Comparison of ENCODE assay signal across 1 cellular context in the genomic region with DNA sequence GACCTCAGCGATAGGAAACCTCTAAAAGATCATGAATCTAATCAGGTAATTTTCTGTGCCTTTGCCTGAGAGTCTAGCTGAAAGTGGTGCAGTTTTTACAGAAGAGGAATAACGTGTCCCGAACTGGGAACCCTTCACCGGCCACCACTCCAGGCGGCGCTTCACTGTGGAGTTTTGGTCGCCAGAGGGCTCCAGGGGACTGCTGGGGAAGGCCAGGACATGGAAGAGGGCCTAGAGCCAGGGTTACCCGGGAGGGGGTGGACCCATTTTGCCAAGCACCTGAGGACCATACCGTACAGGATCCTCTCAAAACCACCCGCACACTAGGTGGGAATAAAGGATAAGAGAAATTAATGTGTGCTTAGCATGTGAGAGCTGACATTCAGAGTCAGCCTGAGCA.
TF ChIP-seq lines count a peak whose summit lies in the region.
"Not testable (repeated sequence)": the region's sequence is repeated elsewhere in the genome, so short reads cannot be mapped to it uniquely, and the experiment has no call there.

No MANE protein-coding gene starts in this region.

TF ChIP-seq in K562, 482 proteins besides CTCF, POLR2A, EP300 and RAD21:
- TF ChIP-seq NFIC (IDR thresholded peaks at IDR 0.05) (0 out of 2 replicates have a peak, but pooled peaks have one; percentile 19), JUND (tag; IDR thresholded peaks at IDR 0.05; ENCODE audit: borderline replicate concordance, low read depth, low read length) (0 out of 3 replicates have a peak, but pooled peaks have one; percentile 9), RB1 (IDR thresholded peaks at IDR 0.05; ENCODE audit: low read depth) (0 out of 2 replicates have a peak, but pooled peaks have one; percentile 28), MAZ (CRISPR knock-in tag; conservative IDR thresholded peaks at IDR 0.05 in 1 of 2, IDR thresholded peaks at IDR 0.05 in 1 of 2) (peak in 1 of 2 experiments; percentile 70; a peak in 2 of 4 replicates), STAG1 (CRISPR knock-in tag; IDR thresholded peaks at IDR 0.05; ENCODE audit: borderline replicate concordance) (peak; percentile 96), ZFX (CRISPR knock-in tag; IDR thresholded peaks at IDR 0.05) (peak; percentile 48), YY1 (IDR thresholded peaks at IDR 0.05; ENCODE audit: borderline replicate concordance in 1 of 3, control insufficient read depth in 1 of 3, extremely low read depth in 1 of 3, insufficient read depth in 3 of 3, insufficient read length in 1 of 3, insufficient replicate concordance in 2 of 3, low read depth in 1 of 3, low read length in 2 of 3) (peak in 1 of 3 experiments; percentile 12), ARID2 (IDR thresholded peaks at IDR 0.05) (peak; percentile 82; the same call in 1 of the 2 replicates), CC2D1A (IDR thresholded peaks at IDR 0.05) (peak; percentile 81), SMC3 (conservative IDR thresholded peaks at IDR 0.05; ENCODE audit: insufficient read depth, low read depth, low read length) (peak; percentile 82), KLF16 (IDR thresholded peaks at IDR 0.05) (peak; percentile 29; the same call in 1 of the 2 replicates), CREM (IDR thresholded peaks at IDR 0.05; ENCODE audit: low read depth) (0 out of 2 replicates have a peak, but pooled peaks have one; percentile 8), SOX6 (IDR thresholded peaks at IDR 0.05) (peak; percentile 25; the same call in 1 of the 2 replicates)
- not testable (repeated sequence) for TF ChIP-seq JUND (IDR thresholded peaks at IDR 0.05; ENCODE audit: borderline replicate concordance, low read depth, low read length)
- TF ChIP-seq, protein P1, sequence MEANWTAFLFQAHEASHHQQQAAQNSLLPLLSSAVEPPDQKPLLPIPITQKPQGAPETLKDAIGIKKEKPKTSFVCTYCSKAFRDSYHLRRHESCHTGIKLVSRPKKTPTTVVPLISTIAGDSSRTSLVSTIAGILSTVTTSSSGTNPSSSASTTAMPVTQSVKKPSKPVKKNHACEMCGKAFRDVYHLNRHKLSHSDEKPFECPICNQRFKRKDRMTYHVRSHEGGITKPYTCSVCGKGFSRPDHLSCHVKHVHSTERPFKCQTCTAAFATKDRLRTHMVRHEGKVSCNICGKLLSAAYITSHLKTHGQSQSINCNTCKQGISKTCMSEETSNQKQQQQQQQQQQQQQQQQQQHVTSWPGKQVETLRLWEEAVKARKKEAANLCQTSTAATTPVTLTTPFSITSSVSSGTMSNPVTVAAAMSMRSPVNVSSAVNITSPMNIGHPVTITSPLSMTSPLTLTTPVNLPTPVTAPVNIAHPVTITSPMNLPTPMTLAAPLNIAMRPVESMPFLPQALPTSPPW (CRISPR knock-in tag; IDR thresholded peaks at IDR 0.05): 0 out of 2 replicates have a peak, but pooled peaks have one; percentile 13
- TF ChIP-seq, protein P2, sequence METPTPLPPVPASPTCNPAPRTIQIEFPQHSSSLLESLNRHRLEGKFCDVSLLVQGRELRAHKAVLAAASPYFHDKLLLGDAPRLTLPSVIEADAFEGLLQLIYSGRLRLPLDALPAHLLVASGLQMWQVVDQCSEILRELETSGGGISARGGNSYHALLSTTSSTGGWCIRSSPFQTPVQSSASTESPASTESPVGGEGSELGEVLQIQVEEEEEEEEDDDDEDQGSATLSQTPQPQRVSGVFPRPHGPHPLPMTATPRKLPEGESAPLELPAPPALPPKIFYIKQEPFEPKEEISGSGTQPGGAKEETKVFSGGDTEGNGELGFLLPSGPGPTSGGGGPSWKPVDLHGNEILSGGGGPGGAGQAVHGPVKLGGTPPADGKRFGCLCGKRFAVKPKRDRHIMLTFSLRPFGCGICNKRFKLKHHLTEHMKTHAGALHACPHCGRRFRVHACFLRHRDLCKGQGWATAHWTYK (CRISPR knock-in tag; IDR thresholded peaks at IDR 0.05): peak; percentile 57; the same call in 1 of the 2 replicates
- TF ChIP-seq, protein P3, sequence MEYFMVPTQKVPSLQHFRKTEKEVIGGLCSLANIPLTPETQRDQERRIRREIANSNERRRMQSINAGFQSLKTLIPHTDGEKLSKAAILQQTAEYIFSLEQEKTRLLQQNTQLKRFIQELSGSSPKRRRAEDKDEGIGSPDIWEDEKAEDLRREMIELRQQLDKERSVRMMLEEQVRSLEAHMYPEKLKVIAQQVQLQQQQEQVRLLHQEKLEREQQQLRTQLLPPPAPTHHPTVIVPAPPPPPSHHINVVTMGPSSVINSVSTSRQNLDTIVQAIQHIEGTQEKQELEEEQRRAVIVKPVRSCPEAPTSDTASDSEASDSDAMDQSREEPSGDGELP (CRISPR knock-in tag; IDR thresholded peaks at IDR 0.05; ENCODE audit: borderline replicate concordance): peak; percentile 37; the same call in 1 of the 2 replicates
- TF ChIP-seq, protein P4, sequence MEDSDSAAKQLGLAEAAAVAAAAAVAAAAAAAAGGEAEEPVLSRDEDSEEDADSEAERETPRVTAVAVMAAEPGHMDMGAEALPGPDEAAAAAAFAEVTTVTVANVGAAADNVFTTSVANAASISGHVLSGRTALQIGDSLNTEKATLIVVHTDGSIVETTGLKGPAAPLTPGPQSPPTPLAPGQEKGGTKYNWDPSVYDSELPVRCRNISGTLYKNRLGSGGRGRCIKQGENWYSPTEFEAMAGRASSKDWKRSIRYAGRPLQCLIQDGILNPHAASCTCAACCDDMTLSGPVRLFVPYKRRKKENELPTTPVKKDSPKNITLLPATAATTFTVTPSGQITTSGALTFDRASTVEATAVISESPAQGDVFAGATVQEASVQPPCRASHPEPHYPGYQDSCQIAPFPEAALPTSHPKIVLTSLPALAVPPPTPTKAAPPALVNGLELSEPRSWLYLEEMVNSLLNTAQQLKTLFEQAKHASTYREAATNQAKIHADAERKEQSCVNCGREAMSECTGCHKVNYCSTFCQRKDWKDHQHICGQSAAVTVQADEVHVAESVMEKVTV (CRISPR knock-in tag; IDR thresholded peaks at IDR 0.05): peak; percentile 82
